8 cellular contexts compared by ENCODE assay signal in genomic region chr6:30691208-30691872, GRCh38. TPM values are rescaled to one million over a fixed set of nuclear protein-coding genes. Genes with fewer than 3 reads are reported as not detected.
DNase-seq lines count a peak whose midpoint lies in the region; ATAC-seq and TF ChIP-seq lines count a peak whose summit lies in the region.

No MANE protein-coding gene starts in this region.

- no peaks in the 10 kb centered on the region for H3K9me3 Mint-ChIP-seq in activated naive CD4-positive, alpha-beta T cell treated with anti-CD3 and anti-CD28 coated beads, Interleukin-2, amount 50 U/mL, for 72 hours

- TF ChIP-seq CTCF in kidney epithelial cell (IDR thresholded peaks at IDR 0.05; ENCODE audit: insufficient read depth, low read length, poor library complexity, severe bottlenecking) (no peak), transverse colon (IDR thresholded peaks at IDR 0.05) (no peak)

- H3K27me3 ChIP-seq in kidney epithelial cell (ENCODE audit: control insufficient read depth, insufficient read depth, low read length): no peaks in the 10 kb centered on the region
- no peaks in the 10 kb centered on the region for H3K27me3 ChIP-seq in transverse colon

- ATAC-seq in activated naive CD4-positive, alpha-beta T cell treated with anti-CD3 and anti-CD28 coated beads, Interleukin-2, amount 50 U/mL, for 72 hours: no peak

- H3K4me3 ChIP-seq in kidney epithelial cell (ENCODE audit: low read depth, low read length): peak overlapping the region; percentile 85
- H3K4me3 ChIP-seq in transverse colon: peak overlapping the region in 3 of 4 donors; percentile 57 to 82 (median 61)

- peak; percentile 17 for DNase-seq in activated effector memory CD4-positive, alpha-beta T cell treated with anti-CD3 and anti-CD28 coated beads, Interleukin-2, amount 50 U/mL, for 16 hours
- DNase-seq in activated effector memory CD4-positive, alpha-beta T cell treated with Interleukin-2 at 50 U/mL for 16 hours: no peak
- no peak for DNase-seq in activated naive CD4-positive, alpha-beta T cell treated with anti-CD3 and anti-CD28 coated beads, Interleukin-2, amount 50 U/mL, for 72 hours (ENCODE audit: low spot score in 2 of 2)
- no peak for DNase-seq in kidney epithelial cell (ENCODE audit: low read depth)
- no peak for DNase-seq in transverse colon
- DNase-seq in stimulated activated CD4-positive, alpha-beta T cell treated with anti-CD3 and anti-CD28 coated beads, Interleukin-1b, Interleukin-23, amount 100 ng/mL, for 48 hours: no peak
- no peak for DNase-seq in cerebellum (ENCODE audit: low spot score)
- DNase-seq in KBM-7: no peak

- peak overlapping the region; percentile 68 to 79 for H3K27ac Mint-ChIP-seq in activated naive CD4-positive, alpha-beta T cell treated with anti-CD3 and anti-CD28 coated beads, Interleukin-2, amount 50 U/mL, for 72 hours

- TF ChIP-seq POLR2A in transverse colon (IDR thresholded peaks at IDR 0.05): no peak

- no peaks in the 10 kb centered on the region for H3K9me3 ChIP-seq in transverse colon

- H3K27ac ChIP-seq in transverse colon: peak overlapping the region; percentile 93 to 99 (median 96)

- TF ChIP-seq EP300 in transverse colon (IDR thresholded peaks at IDR 0.05; ENCODE audit: low read depth): no peak

- no peaks in the 10 kb centered on the region for H3K36me3 ChIP-seq in kidney epithelial cell (ENCODE audit: control insufficient read depth, insufficient read depth, low read length)
- no peaks in the 10 kb centered on the region for H3K36me3 ChIP-seq in transverse colon

- in situ Hi-C loops in transverse colon (cut with MboI; ENCODE audit: low pct_ligation_motif_present in 1 of 4, low pct_unique_long_range_greater_than_20kb in 1 of 4, low sequenced_read_pairs in 3 of 4) (no loop called here), KBM-7 (cut with MboI; ENCODE audit: low pct_unique_long_range_greater_than_20kb, low sequenced_read_pairs) (no loop called here)

- intact Hi-C loops in transverse colon (cut with DNase I; ENCODE audit: low total_unique reads): no loop called here

- peaks cover 11 to 17% of the 10 kb centered on the region in 2 donors for H3K36me3 Mint-ChIP-seq in activated naive CD4-positive, alpha-beta T cell treated with anti-CD3 and anti-CD28 coated beads, Interleukin-2, amount 50 U/mL, for 72 hours

- H3K4me1 ChIP-seq in transverse colon: peaks cover 6 to 39% (median 28%) of the 10 kb centered on the region in 4 donors

- WGBS in transverse colon (ENCODE audit: low coverage in 1 of 2), 2 donors: 13 to 22% methylated on average over 6 to 9 of the region's 9 CpGs

RNA-seq across cellular contexts. Expression of gene NRM, which starts 0.6 kb away (rescaled TPM):
- total RNA-seq in activated naive CD4-positive, alpha-beta T cell treated with anti-CD3 and anti-CD28 coated beads, Interleukin-2, amount 50 U/mL, for 72 hours: 10 to 100 TPM; 35.7 to 53.5 TPM
- total RNA-seq in kidney epithelial cell (8.9 and 10.4 TPM in 2 replicates), transverse colon (10 to 100 TPM in 1 of 4 donors, 1 to 10 TPM in 2, not detected in 1; 2.7 to 13.8 (median 2.7) TPM), cerebellum (9.2 TPM)

RNA-seq across cellular contexts. Expression of gene PPP1R18, which starts 4.9 kb away (rescaled TPM):
- total RNA-seq in activated naive CD4-positive, alpha-beta T cell treated with anti-CD3 and anti-CD28 coated beads, Interleukin-2, amount 50 U/mL, for 72 hours: 100 to 1,000 TPM; 184 to 274 TPM
- total RNA-seq in kidney epithelial cell (125 and 129 TPM in 2 replicates), transverse colon (10 to 100 TPM; 11.5 to 46.0 (median 14.9) TPM), cerebellum (27.9 TPM)

RNA-seq across cellular contexts. Expression of gene DHX16, which starts 18.5 kb away (rescaled TPM):
- 10 to 100 TPM; 31.7 to 37.5 TPM for total RNA-seq in activated naive CD4-positive, alpha-beta T cell treated with anti-CD3 and anti-CD28 coated beads, Interleukin-2, amount 50 U/mL, for 72 hours
- 34.7 and 39.2 TPM in 2 replicates for total RNA-seq in kidney epithelial cell
- total RNA-seq in transverse colon: 100 to 1,000 TPM in 1 of 4 donors, 10 to 100 TPM in 3; 37.8 to 144 (median 41.3) TPM
- total RNA-seq in cerebellum: 17.2 TPM

RNA-seq across cellular contexts. Expression of gene MDC1, which starts 25.7 kb away (rescaled TPM):
- total RNA-seq in activated naive CD4-positive, alpha-beta T cell treated with anti-CD3 and anti-CD28 coated beads, Interleukin-2, amount 50 U/mL, for 72 hours: 100 to 1,000 TPM in 1 of 2 donors, 10 to 100 TPM in 1; 84.2 to 127 TPM
- total RNA-seq in kidney epithelial cell (11.4 and 14.7 TPM in 2 replicates), transverse colon (10 to 100 TPM in 2 of 4 donors, 1 to 10 TPM in 2; 3.1 to 13.5 (median 9.7) TPM), cerebellum (9.5 TPM)

RNA-seq across cellular contexts. Expression of gene TUBB, which starts 28.8 kb away (rescaled TPM):
- total RNA-seq in activated naive CD4-positive, alpha-beta T cell treated with anti-CD3 and anti-CD28 coated beads, Interleukin-2, amount 50 U/mL, for 72 hours: 1,000 to 10,000 TPM; 1,507 to 1,783 TPM
- total RNA-seq in kidney epithelial cell: 808 and 855 TPM in 2 replicates
- 100 to 1,000 TPM in 3 of 4 donors, 10 to 100 TPM in 1; 77.1 to 128 (median 106) TPM for total RNA-seq in transverse colon
- 608 TPM for total RNA-seq in cerebellum
